22 cellular contexts compared by ENCODE assay signal in genomic region chr19:48396010-48396870, GRCh38. TPM values are rescaled to one million over a fixed set of nuclear protein-coding genes. Genes with fewer than 3 reads are reported as not detected.
A peak's percentile ranks its signal among the peaks of the same experiment; 100 is the strongest.
DNase-seq lines count a peak whose midpoint lies in the region; ATAC-seq, FAIRE-seq and TF ChIP-seq lines count a peak whose summit lies in the region.
"Had no signal": no experiment of that assay in that cellular context is flagged by ENCODE, and none has a peak within 500 bp of the region (broad histone marks: within the 10 kb centered on the region; RNA-seq: fewer than 3 reads in every experiment).

No MANE protein-coding gene starts in this region.

- H3K4me1 ChIP-seq in HepG2 (ENCODE audit: insufficient read depth, low read length): peaks cover 83% of the 10 kb centered on the region
- no peaks in the 10 kb centered on the region for H3K4me1 ChIP-seq in right lobe of liver
- H3K4me1 ChIP-seq in naive thymus-derived CD4-positive, alpha-beta T cell (ENCODE audit: control insufficient read depth in 2 of 2, insufficient read depth in 2 of 2, low read length in 2 of 2): peaks cover 22 to 39% of the 10 kb centered on the region in 2 donors
- peaks cover 41% of the 10 kb centered on the region for H3K4me1 ChIP-seq in effector memory CD4-positive, alpha-beta T cell (ENCODE audit: control insufficient read depth, insufficient read depth, low read length, poor library complexity, severe bottlenecking)

- no peak for TF ChIP-seq POLR2A in HepG2 (IDR thresholded peaks at IDR 0.05; ENCODE audit: insufficient read depth in 1 of 2, low read depth in 2 of 2, low read length in 2 of 2)
- TF ChIP-seq POLR2A in right lobe of liver (IDR thresholded peaks at IDR 0.05): no peak

- 22% methylated on average over 18 of the region's 24 CpGs for WGBS in HepG2 (ENCODE audit: low lambda C conversion rate)
- 43% methylated on average over 17 of the region's 24 CpGs for WGBS in right lobe of liver (ENCODE audit: insufficient coverage, low coverage, low lambda C conversion rate, missing lambda C conversion rate)

- FAIRE-seq in HepG2 (lab: Jason Lieb, UNC): no peak

- H3K79me2 ChIP-seq in HepG2 (ENCODE audit: insufficient read depth, low read length): peaks cover under 1% of the 10 kb centered on the region

- BruUV-seq in HepG2 (replicated peaks; lab: Mats Ljungman, UMichigan): no TSS peak

- peaks cover 40% of the 10 kb centered on the region for H3K4me1 Mint-ChIP-seq in activated T-helper 1 cell treated with anti-CD3 and anti-CD28 coated beads, Interleukin-12 subunit alpha, Interleukin-12 subunit beta, Interleukin-2, Interleukin-4 antibody, amounts not matched to agents 30 ng/mL and 10 ng/mL and 1 ng/mL, durations not matched to agents 14 hours and 24 hours and 36 hours (ENCODE audit: low read depth)
- peaks cover 12 to 57% (median 44%) of the 10 kb centered on the region in 7 donors for H3K4me1 Mint-ChIP-seq in naive thymus-derived CD4-positive, alpha-beta T cell

- H3K9me3 ChIP-seq in HepG2 (ENCODE audit: low read length): no peaks in the 10 kb centered on the region
- no peaks in the 10 kb centered on the region for H3K9me3 ChIP-seq in right lobe of liver
- no peaks in the 10 kb centered on the region for H3K9me3 ChIP-seq in naive thymus-derived CD4-positive, alpha-beta T cell (ENCODE audit: control insufficient read depth in 2 of 3, low read length in 3 of 3)
- H3K9me3 ChIP-seq in effector memory CD4-positive, alpha-beta T cell (ENCODE audit: control insufficient read depth, low read length): no peaks in the 10 kb centered on the region

- in situ Hi-C loops in HepG2 (cut with HindIII; ENCODE audit: extremely low pct_ligation_motif_present, low pct_unique_long_range_greater_than_20kb): no loop called here

- no peak overlapping the region for H3K9ac ChIP-seq in HepG2 (ENCODE audit: insufficient read depth, low read depth, low read length)

- no peaks in the 10 kb centered on the region for H3K9me3 Mint-ChIP-seq in activated T-helper 1 cell treated with anti-CD3 and anti-CD28 coated beads, Interleukin-12 subunit alpha, Interleukin-12 subunit beta, Interleukin-2, Interleukin-4 antibody, amounts not matched to agents 30 ng/mL and 10 ng/mL and 1 ng/mL, durations not matched to agents 14 hours and 24 hours and 36 hours
- H3K9me3 Mint-ChIP-seq in naive thymus-derived CD4-positive, alpha-beta T cell: peaks cover 0 to 4% (median 0%) of the 10 kb centered on the region in 11 donors

- no peak for TF ChIP-seq RAD21 in HepG2 (CRISPR knock-in tag; IDR thresholded peaks at IDR 0.05)

- no peaks in the 10 kb centered on the region for H4K20me1 ChIP-seq in HepG2 (ENCODE audit: insufficient read depth, low read length)

- peaks cover 7% of the 10 kb centered on the region for H3K36me3 Mint-ChIP-seq in activated T-helper 1 cell treated with anti-CD3 and anti-CD28 coated beads, Interleukin-12 subunit alpha, Interleukin-12 subunit beta, Interleukin-2, Interleukin-4 antibody, amounts not matched to agents 30 ng/mL and 10 ng/mL and 1 ng/mL, durations not matched to agents 14 hours and 24 hours and 36 hours (ENCODE audit: low read depth)
- H3K36me3 Mint-ChIP-seq in naive thymus-derived CD4-positive, alpha-beta T cell: peaks cover 0 to 17% (median 0%) of the 10 kb centered on the region in 5 donors

- intact Hi-C loops in HepG2 (cut with micrococcal nuclease; ENCODE audit: unreplicated experiment) (no loop called here), right lobe of liver (cut with DNase I) (no loop called here)
- intact Hi-C loops in activated T-helper 1 cell treated with anti-CD3 and anti-CD28 coated beads, Interleukin-12 subunit alpha, Interleukin-12 subunit beta, Interleukin-2, Interleukin-4 antibody, amounts not matched to agents 30 ng/mL and 10 ng/mL and 1 ng/mL, durations not matched to agents 14 hours and 24 hours and 36 hours (cut with micrococcal nuclease): loop anchor here (5.0 kb wide), 1 partner anchor 116 kb away; the partner anchor contains the start of gene LMTK3
- intact Hi-C loops in naive thymus-derived CD4-positive, alpha-beta T cell (cut with micrococcal nuclease): loop anchor here in 1 of 2 donors (5.0 kb wide), 1 partner anchor 96 kb away; no protein-coding TSS in a partner anchor

- H3K4me3 Mint-ChIP-seq in activated T-helper 1 cell treated with anti-CD3 and anti-CD28 coated beads, Interleukin-12 subunit alpha, Interleukin-12 subunit beta, Interleukin-2, Interleukin-4 antibody, amounts not matched to agents 30 ng/mL and 10 ng/mL and 1 ng/mL, durations not matched to agents 14 hours and 24 hours and 36 hours: peak overlapping the region; percentile 26
- peak overlapping the region in 6 of 10 donors; percentile 5 to 94 (median 66) for H3K4me3 Mint-ChIP-seq in naive thymus-derived CD4-positive, alpha-beta T cell

- H3K27me3 ChIP-seq in HepG2 (ENCODE audit: control insufficient read depth in 1 of 2, insufficient read depth in 2 of 2, low read length in 2 of 2) (peaks cover 11 to 52% of the 10 kb centered on the region in 2 experiments), right lobe of liver (no peaks in the 10 kb centered on the region)
- peaks cover 9 to 21% of the 10 kb centered on the region in 2 donors for H3K27me3 ChIP-seq in naive thymus-derived CD4-positive, alpha-beta T cell (ENCODE audit: control insufficient read depth in 2 of 2, insufficient read depth in 2 of 2, low read length in 2 of 2)
- peaks cover 29% of the 10 kb centered on the region for H3K27me3 ChIP-seq in effector memory CD4-positive, alpha-beta T cell (replicated peaks; ENCODE audit: control insufficient read depth, insufficient read depth, low read length, poor library complexity, severe bottlenecking)

- CTCF ChIA-PET in HepG2 (lab: Yijun Ruan, JAX; ENCODE audit: low intra/inter-chr PET ratio, low total read pairs): no interaction called here
- CTCF ChIA-PET in naive thymus-derived CD4-positive, alpha-beta T cell (lab: Charles Lee): interaction anchor here (0.5 kb wide), 1 partner anchor 10 kb away, joined by 3 read pairs; no protein-coding TSS in a partner anchor

- no peak for DNase-seq in HepG2 (ENCODE audit: low spot score)
- no peak for DNase-seq in right lobe of liver
- no peak for DNase-seq in activated T-helper 1 cell treated with anti-CD3 and anti-CD28 coated beads, Interleukin-12 subunit alpha, Interleukin-12 subunit beta, Interleukin-2, Interleukin-4 antibody, amounts not matched to agents 30 ng/mL and 10 ng/mL and 1 ng/mL, durations not matched to agents 14 hours and 24 hours and 36 hours (ENCODE audit: low spot score)
- no peak for DNase-seq in naive thymus-derived CD4-positive, alpha-beta T cell
- DNase-seq in NCI-H524 treated with DMSO at 0.1 percent for 48 hours (lab: John Stamatoyannopoulos, UW): no peak
- no peak for DNase-seq in effector memory CD4-positive, alpha-beta T cell
- no peak for DNase-seq in MV-4-11 (lab: John Stamatoyannopoulos, UW)
- DNase-seq: amygdala; GM23248; left colon; MM.1S; NCI-H2081 treated with DMSO at 0.1 percent for 48 hours; NCI-H774; stimulated activated CD4-positive, alpha-beta T cell treated with anti-CD3 and anti-CD28 coated beads, Interleukin-15, amount 100 ng/mL, for 24 hours; stimulated activated naive CD8-positive, alpha-beta T cell treated with anti-CD3 and anti-CD28 coated beads, Interleukin-15, amount 100 ng/mL, for 72 hours; SW 1271 had no signal

- H3K27me3 Mint-ChIP-seq in activated T-helper 1 cell treated with anti-CD3 and anti-CD28 coated beads, Interleukin-12 subunit alpha, Interleukin-12 subunit beta, Interleukin-2, Interleukin-4 antibody, amounts not matched to agents 30 ng/mL and 10 ng/mL and 1 ng/mL, durations not matched to agents 14 hours and 24 hours and 36 hours (ENCODE audit: insufficient read depth): peaks cover 52% of the 10 kb centered on the region
- peaks cover 15 to 60% (median 31%) of the 10 kb centered on the region in 5 donors for H3K27me3 Mint-ChIP-seq in naive thymus-derived CD4-positive, alpha-beta T cell

- no peak for TF ChIP-seq EP300 in HepG2 (IDR thresholded peaks at IDR 0.05; ENCODE audit: low read depth in 2 of 2, low read length in 2 of 2)
- no peak for TF ChIP-seq EP300 in HepG2 (CRISPR knock-in tag; IDR thresholded peaks at IDR 0.05; ENCODE audit: borderline replicate concordance)

- no peak overlapping the region for H2AFZ ChIP-seq in HepG2 (ENCODE audit: low read length)
- H2AFZ ChIP-seq: GM23248 had no signal

- ATAC-seq in HepG2 (no peak), right lobe of liver (no peak), HG02588 (IDR thresholded peaks at IDR 0.05; ENCODE audit: unreplicated experiment) (no peak)
- no peak for ATAC-seq in naive thymus-derived CD4-positive, alpha-beta T cell
- ATAC-seq: left colon; stimulated activated naive CD8-positive, alpha-beta T cell treated with anti-CD3 and anti-CD28 coated beads, Interleukin-15, amount 100 ng/mL, for 72 hours had no signal

- H3K27ac ChIP-seq in HepG2 (ENCODE audit: extremely low read length, insufficient read depth, low read length): no peak overlapping the region
- no peak overlapping the region for H3K27ac ChIP-seq in right lobe of liver
- no peak overlapping the region for H3K27ac ChIP-seq in naive thymus-derived CD4-positive, alpha-beta T cell (ENCODE audit: low read depth, low read length)
- H3K27ac ChIP-seq in effector memory CD4-positive, alpha-beta T cell (ENCODE audit: insufficient read depth, low read length, poor library complexity, severe bottlenecking): no peak overlapping the region
- H3K27ac ChIP-seq: VCaP had no signal

- no peak overlapping the region for H3K27ac Mint-ChIP-seq in activated T-helper 1 cell treated with anti-CD3 and anti-CD28 coated beads, Interleukin-12 subunit alpha, Interleukin-12 subunit beta, Interleukin-2, Interleukin-4 antibody, amounts not matched to agents 30 ng/mL and 10 ng/mL and 1 ng/mL, durations not matched to agents 14 hours and 24 hours and 36 hours
- H3K27ac Mint-ChIP-seq in naive thymus-derived CD4-positive, alpha-beta T cell: no peak overlapping the region
- H3K27ac Mint-ChIP-seq: progenitor cell of endocrine pancreas; stimulated activated naive CD8-positive, alpha-beta T cell treated with anti-CD3 and anti-CD28 coated beads, Interleukin-15, amount 100 ng/mL, for 72 hours had no signal

- TF ChIP-seq CTCF in HepG2 (CRISPR knock-in tag; IDR thresholded peaks at IDR 0.05) (no peak), right lobe of liver (IDR thresholded peaks at IDR 0.05) (no peak)

- H3K36me3 ChIP-seq in HepG2 (replicated peaks in 1 of 2; ENCODE audit: control insufficient read depth in 1 of 2, insufficient read depth in 2 of 2, low read length in 2 of 2) (no peaks in the 10 kb centered on the region), right lobe of liver (no peaks in the 10 kb centered on the region)
- H3K36me3 ChIP-seq in naive thymus-derived CD4-positive, alpha-beta T cell (ENCODE audit: control insufficient read depth in 2 of 3, insufficient read depth in 3 of 3, low read length in 3 of 3): peaks cover 0 to 1% (median 0%) of the 10 kb centered on the region in 3 experiments
- no peaks in the 10 kb centered on the region for H3K36me3 ChIP-seq in effector memory CD4-positive, alpha-beta T cell (ENCODE audit: control insufficient read depth, insufficient read depth, low read length)

- H3K4me2 ChIP-seq in HepG2 (ENCODE audit: low read depth, low read length): peak overlapping the region; percentile 44

- POLR2A ChIA-PET in HepG2 (lab: Yijun Ruan, JAX): no interaction called here
- POLR2A ChIA-PET in naive thymus-derived CD4-positive, alpha-beta T cell (lab: Charles Lee): interaction anchor here (1.2 to 2.0 kb wide), 3 partner anchors 32 to 74 kb away, joined by 5 to 7 read pairs (median 7); partner anchors contain the start of genes SYNGR4 and TMEM143

- H3K4me3 ChIP-seq in HepG2 (replicated peaks in 1 of 3; ENCODE audit: insufficient read depth in 1 of 3, low read depth in 2 of 3, low read length in 3 of 3): peak overlapping the region in 1 of 3 experiments; percentile 13; a peak in 1 of 6 replicates
- H3K4me3 ChIP-seq in right lobe of liver: no peak overlapping the region
- H3K4me3 ChIP-seq in naive thymus-derived CD4-positive, alpha-beta T cell (ENCODE audit: low read length): no peak overlapping the region
- H3K4me3 ChIP-seq in effector memory CD4-positive, alpha-beta T cell (ENCODE audit: insufficient read depth, low read depth, low read length, poor library complexity, severe bottlenecking): no peak overlapping the region

RNA-seq across cellular contexts. Expression of gene GRIN2D, which starts 2.8 kb away (rescaled TPM):
- total RNA-seq in HepG2 (2016; rRNA removed; fragmentation: Illumina TruSeq; extraction: Trizol) (0.02 TPM in 1 of 2 replicates, not detected in the other), right lobe of liver (under 1 TPM; 0.09 to 0.29 (median 0.22) TPM)
- total RNA-seq in HepG2 (2016; cell fraction: cytosol; rRNA removed; fragmentation: Illumina TruSeq; extraction: Trizol; ENCODE audit: low read depth): under 0.01 TPM in 1 of 2 replicates, not detected in the other
- 0.04 TPM in 1 of 2 replicates, not detected in the other for total RNA-seq in HepG2 (2016; cell fraction: insoluble cytoplasmic fraction; rRNA removed; fragmentation: Illumina TruSeq; extraction: Trizol)
- total RNA-seq in HepG2 (2016; cell fraction: membrane; rRNA removed; fragmentation: Illumina TruSeq; extraction: Trizol): 0.03 and 0.06 TPM in 2 replicates
- total RNA-seq in HepG2 (2016; cell fraction: nucleus; rRNA removed; fragmentation: Illumina TruSeq; extraction: Trizol): 0.09 and 0.22 TPM in 2 replicates
- 0.08 and 0.13 TPM in 2 replicates for polyA plus RNA-seq in HepG2 (2011; rRNA removed)
- polyA plus RNA-seq in HepG2 (2011; cell fraction: cytosol; rRNA removed): 0.05 and 0.06 TPM in 2 replicates
- 0.43 and 0.61 TPM in 2 replicates for polyA plus RNA-seq in HepG2 (2011; cell fraction: nucleus; rRNA removed)
- 0.29 and 0.34 TPM in 2 replicates for polyA plus RNA-seq in HepG2 (2012)
- 0.03 TPM in 2 replicates for polyA plus RNA-seq in HepG2 (2016; cell fraction: cytosol; fragmentation: Illumina TruSeq; extraction: Trizol; ENCODE audit: low read depth)
- polyA plus RNA-seq in HepG2 (2016; cell fraction: insoluble cytoplasmic fraction; fragmentation: Illumina TruSeq; extraction: Trizol; ENCODE audit: low read depth): 0.05 and 0.13 TPM in 2 replicates
- 0.07 TPM in 1 of 2 replicates, not detected in the other for polyA plus RNA-seq in HepG2 (2016; cell fraction: membrane; fragmentation: Illumina TruSeq; extraction: Trizol; ENCODE audit: low read depth)
- 0.31 TPM in 2 replicates for polyA plus RNA-seq in HepG2 (2016; cell fraction: nucleus; fragmentation: Illumina TruSeq; extraction: Trizol; ENCODE audit: insufficient read depth, low read depth)
- polyA minus RNA-seq in HepG2 (2011; rRNA and poly(A)+ RNA removed; ENCODE audit: low replicate concordance): 0.40 and 0.44 TPM in 2 replicates
- polyA minus RNA-seq in HepG2 (2011; cell fraction: cytosol; rRNA and poly(A)+ RNA removed): 0.10 and 0.26 TPM in 2 replicates
- polyA minus RNA-seq in HepG2 (2011; cell fraction: nucleus; rRNA and poly(A)+ RNA removed): 0.12 and 0.13 TPM in 2 replicates
- total RNA-seq in activated T-helper 1 cell treated with anti-CD3 and anti-CD28 coated beads, Interleukin-12 subunit alpha, Interleukin-12 subunit beta, Interleukin-2, Interleukin-4 antibody, amounts not matched to agents 30 ng/mL and 10 ng/mL and 1 ng/mL, durations not matched to agents 14 hours and 24 hours and 36 hours: 0.16 and 0.17 TPM in 2 replicates
- under 1 TPM; 0.08 to 0.39 (median 0.11) TPM for total RNA-seq in naive thymus-derived CD4-positive, alpha-beta T cell
- polyA plus RNA-seq in naive thymus-derived CD4-positive, alpha-beta T cell: not detected

RNA-seq across cellular contexts. Expression of gene KDELR1, which starts 4.9 kb away (rescaled TPM):
- total RNA-seq in HepG2 (2016; rRNA removed; fragmentation: Illumina TruSeq; extraction: Trizol) (70.8 and 134 TPM in 2 replicates), right lobe of liver (10 to 100 TPM; 69.1 to 83.1 (median 77.1) TPM)
- total RNA-seq in HepG2 (2016; cell fraction: cytosol; rRNA removed; fragmentation: Illumina TruSeq; extraction: Trizol; ENCODE audit: low read depth): 55.9 and 57.5 TPM in 2 replicates
- 61.8 and 132 TPM in 2 replicates for total RNA-seq in HepG2 (2016; cell fraction: insoluble cytoplasmic fraction; rRNA removed; fragmentation: Illumina TruSeq; extraction: Trizol)
- total RNA-seq in HepG2 (2016; cell fraction: membrane; rRNA removed; fragmentation: Illumina TruSeq; extraction: Trizol): 111 and 112 TPM in 2 replicates
- total RNA-seq in HepG2 (2016; cell fraction: nucleus; rRNA removed; fragmentation: Illumina TruSeq; extraction: Trizol): 125 and 150 TPM in 2 replicates
- polyA plus RNA-seq in HepG2 (2011; rRNA removed): 185 and 212 TPM in 2 replicates
- polyA plus RNA-seq in HepG2 (2011; cell fraction: cytosol; rRNA removed): 168 and 179 TPM in 2 replicates
- polyA plus RNA-seq in HepG2 (2011; cell fraction: nucleus; rRNA removed): 94.7 and 95.7 TPM in 2 replicates
- 187 and 197 TPM in 2 replicates for polyA plus RNA-seq in HepG2 (2012)
- 130 and 136 TPM in 2 replicates for polyA plus RNA-seq in HepG2 (2016; cell fraction: cytosol; fragmentation: Illumina TruSeq; extraction: Trizol; ENCODE audit: low read depth)
- polyA plus RNA-seq in HepG2 (2016; cell fraction: insoluble cytoplasmic fraction; fragmentation: Illumina TruSeq; extraction: Trizol; ENCODE audit: low read depth): 151 and 179 TPM in 2 replicates
- polyA plus RNA-seq in HepG2 (2016; cell fraction: membrane; fragmentation: Illumina TruSeq; extraction: Trizol; ENCODE audit: low read depth): 209 and 221 TPM in 2 replicates
- polyA plus RNA-seq in HepG2 (2016; cell fraction: nucleus; fragmentation: Illumina TruSeq; extraction: Trizol; ENCODE audit: insufficient read depth, low read depth): 421 and 451 TPM in 2 replicates
- polyA minus RNA-seq in HepG2 (2011; rRNA and poly(A)+ RNA removed; ENCODE audit: low replicate concordance): 143 and 261 TPM in 2 replicates
- 129 and 135 TPM in 2 replicates for polyA minus RNA-seq in HepG2 (2011; cell fraction: cytosol; rRNA and poly(A)+ RNA removed)
- polyA minus RNA-seq in HepG2 (2011; cell fraction: nucleus; rRNA and poly(A)+ RNA removed): 29.5 and 36.8 TPM in 2 replicates
- total RNA-seq in activated T-helper 1 cell treated with anti-CD3 and anti-CD28 coated beads, Interleukin-12 subunit alpha, Interleukin-12 subunit beta, Interleukin-2, Interleukin-4 antibody, amounts not matched to agents 30 ng/mL and 10 ng/mL and 1 ng/mL, durations not matched to agents 14 hours and 24 hours and 36 hours: 70.9 and 74.2 TPM in 2 replicates
- total RNA-seq in naive thymus-derived CD4-positive, alpha-beta T cell: 10 to 100 TPM; 42.7 to 73.9 (median 52.3) TPM
- 10 to 100 TPM; 22.2 to 24.3 TPM for polyA plus RNA-seq in naive thymus-derived CD4-positive, alpha-beta T cell

RNA-seq across cellular contexts. Expression of gene SYNGR4, which starts 32.1 kb away (rescaled TPM):
- total RNA-seq in HepG2 (2016; rRNA removed; fragmentation: Illumina TruSeq; extraction: Trizol) (not detected in 2 replicates), right lobe of liver (under 1 TPM in 1 of 6 experiments, not detected in 5; 0.80 TPM)
- not detected in 2 replicates for total RNA-seq in HepG2 (2016; cell fraction: cytosol; rRNA removed; fragmentation: Illumina TruSeq; extraction: Trizol; ENCODE audit: low read depth)
- total RNA-seq in HepG2 (2016; cell fraction: insoluble cytoplasmic fraction; rRNA removed; fragmentation: Illumina TruSeq; extraction: Trizol): not detected in 2 replicates
- not detected in 2 replicates for total RNA-seq in HepG2 (2016; cell fraction: membrane; rRNA removed; fragmentation: Illumina TruSeq; extraction: Trizol)
- not detected in 2 replicates for total RNA-seq in HepG2 (2016; cell fraction: nucleus; rRNA removed; fragmentation: Illumina TruSeq; extraction: Trizol)
- not detected in 2 replicates for polyA plus RNA-seq in HepG2 (2011; rRNA removed)
- not detected in 2 replicates for polyA plus RNA-seq in HepG2 (2011; cell fraction: cytosol; rRNA removed)
- polyA plus RNA-seq in HepG2 (2011; cell fraction: nucleus; rRNA removed): not detected in 2 replicates
- polyA plus RNA-seq in HepG2 (2012): not detected in 2 replicates
- not detected in 2 replicates for polyA plus RNA-seq in HepG2 (2016; cell fraction: cytosol; fragmentation: Illumina TruSeq; extraction: Trizol; ENCODE audit: low read depth)
- not detected in 2 replicates for polyA plus RNA-seq in HepG2 (2016; cell fraction: insoluble cytoplasmic fraction; fragmentation: Illumina TruSeq; extraction: Trizol; ENCODE audit: low read depth)
- polyA plus RNA-seq in HepG2 (2016; cell fraction: membrane; fragmentation: Illumina TruSeq; extraction: Trizol; ENCODE audit: low read depth): not detected in 2 replicates
- not detected in 2 replicates for polyA plus RNA-seq in HepG2 (2016; cell fraction: nucleus; fragmentation: Illumina TruSeq; extraction: Trizol; ENCODE audit: insufficient read depth, low read depth)
- polyA minus RNA-seq in HepG2 (2011; rRNA and poly(A)+ RNA removed; ENCODE audit: low replicate concordance): 1.4 TPM in 1 of 2 replicates, not detected in the other
- polyA minus RNA-seq in HepG2 (2011; cell fraction: cytosol; rRNA and poly(A)+ RNA removed): not detected in 2 replicates
- not detected in 2 replicates for polyA minus RNA-seq in HepG2 (2011; cell fraction: nucleus; rRNA and poly(A)+ RNA removed)
- total RNA-seq in activated T-helper 1 cell treated with anti-CD3 and anti-CD28 coated beads, Interleukin-12 subunit alpha, Interleukin-12 subunit beta, Interleukin-2, Interleukin-4 antibody, amounts not matched to agents 30 ng/mL and 10 ng/mL and 1 ng/mL, durations not matched to agents 14 hours and 24 hours and 36 hours: 0.61 TPM in 1 of 2 replicates, not detected in the other
- not detected for total RNA-seq in naive thymus-derived CD4-positive, alpha-beta T cell
- not detected for polyA plus RNA-seq in naive thymus-derived CD4-positive, alpha-beta T cell
- total RNA-seq: activated CD8-positive, alpha-beta memory T cell treated with anti-CD3 and anti-CD28 coated beads for 36 hours; fibroblast of villous mesenchyme; GM23248; left colon; progenitor cell of endocrine pancreas; urinary bladder had no signal
- polyA plus RNA-seq: GM23248, urinary bladder had no signal

RNA-seq across cellular contexts. Expression of gene TMEM143, which starts 32.5 kb away (rescaled TPM):
- 4.7 and 7.7 TPM in 2 replicates for total RNA-seq in HepG2 (2016; rRNA removed; fragmentation: Illumina TruSeq; extraction: Trizol)
- 6.3 and 6.6 TPM in 2 replicates for total RNA-seq in HepG2 (2016; cell fraction: cytosol; rRNA removed; fragmentation: Illumina TruSeq; extraction: Trizol; ENCODE audit: low read depth)
- 5.2 and 7.2 TPM in 2 replicates for total RNA-seq in HepG2 (2016; cell fraction: insoluble cytoplasmic fraction; rRNA removed; fragmentation: Illumina TruSeq; extraction: Trizol)
- total RNA-seq in HepG2 (2016; cell fraction: membrane; rRNA removed; fragmentation: Illumina TruSeq; extraction: Trizol): 8.4 and 8.9 TPM in 2 replicates
- total RNA-seq in HepG2 (2016; cell fraction: nucleus; rRNA removed; fragmentation: Illumina TruSeq; extraction: Trizol): 12.3 and 12.5 TPM in 2 replicates
- polyA plus RNA-seq in HepG2 (2011; rRNA removed): 10.8 and 11.3 TPM in 2 replicates
- 4.8 and 6.8 TPM in 2 replicates for polyA plus RNA-seq in HepG2 (2011; cell fraction: cytosol; rRNA removed)
- polyA plus RNA-seq in HepG2 (2011; cell fraction: nucleus; rRNA removed): 44.7 and 61.9 TPM in 2 replicates
- 6.3 and 8.2 TPM in 2 replicates for polyA plus RNA-seq in HepG2 (2012)
- 5.4 and 9.0 TPM in 2 replicates for polyA plus RNA-seq in HepG2 (2016; cell fraction: cytosol; fragmentation: Illumina TruSeq; extraction: Trizol; ENCODE audit: low read depth)
- polyA plus RNA-seq in HepG2 (2016; cell fraction: insoluble cytoplasmic fraction; fragmentation: Illumina TruSeq; extraction: Trizol; ENCODE audit: low read depth): 7.0 and 9.4 TPM in 2 replicates
- 8.9 and 11.6 TPM in 2 replicates for polyA plus RNA-seq in HepG2 (2016; cell fraction: membrane; fragmentation: Illumina TruSeq; extraction: Trizol; ENCODE audit: low read depth)
- 30.1 and 34.3 TPM in 2 replicates for polyA plus RNA-seq in HepG2 (2016; cell fraction: nucleus; fragmentation: Illumina TruSeq; extraction: Trizol; ENCODE audit: insufficient read depth, low read depth)
- polyA minus RNA-seq in HepG2 (2011; rRNA and poly(A)+ RNA removed; ENCODE audit: low replicate concordance): 13.7 and 18.8 TPM in 2 replicates
- 10.2 and 11.4 TPM in 2 replicates for polyA minus RNA-seq in HepG2 (2011; cell fraction: cytosol; rRNA and poly(A)+ RNA removed)
- polyA minus RNA-seq in HepG2 (2011; cell fraction: nucleus; rRNA and poly(A)+ RNA removed): 10.4 and 12.7 TPM in 2 replicates
- 10 to 100 TPM in 3 of 6 experiments, 1 to 10 TPM in 3; 6.5 to 15.1 (median 9.8) TPM for total RNA-seq in right lobe of liver
- 7.7 and 14.9 TPM in 2 replicates for total RNA-seq in activated T-helper 1 cell treated with anti-CD3 and anti-CD28 coated beads, Interleukin-12 subunit alpha, Interleukin-12 subunit beta, Interleukin-2, Interleukin-4 antibody, amounts not matched to agents 30 ng/mL and 10 ng/mL and 1 ng/mL, durations not matched to agents 14 hours and 24 hours and 36 hours
- 10 to 100 TPM; 11.6 to 39.8 (median 20.1) TPM for total RNA-seq in naive thymus-derived CD4-positive, alpha-beta T cell
- polyA plus RNA-seq in naive thymus-derived CD4-positive, alpha-beta T cell: 10 to 100 TPM in 1 of 2 donors, 1 to 10 TPM in 1; 5.7 to 12.7 TPM

RNA-seq across cellular contexts. Expression of gene GRWD1, which starts 49.5 kb away (rescaled TPM):
- 46.6 and 52.3 TPM in 2 replicates for total RNA-seq in HepG2 (2016; rRNA removed; fragmentation: Illumina TruSeq; extraction: Trizol)
- 5.2 and 5.4 TPM in 2 replicates for total RNA-seq in HepG2 (2016; cell fraction: cytosol; rRNA removed; fragmentation: Illumina TruSeq; extraction: Trizol; ENCODE audit: low read depth)
- 41.4 and 47.5 TPM in 2 replicates for total RNA-seq in HepG2 (2016; cell fraction: insoluble cytoplasmic fraction; rRNA removed; fragmentation: Illumina TruSeq; extraction: Trizol)
- 11.1 and 15.5 TPM in 2 replicates for total RNA-seq in HepG2 (2016; cell fraction: membrane; rRNA removed; fragmentation: Illumina TruSeq; extraction: Trizol)
- 19.7 and 21.0 TPM in 2 replicates for total RNA-seq in HepG2 (2016; cell fraction: nucleus; rRNA removed; fragmentation: Illumina TruSeq; extraction: Trizol)
- polyA plus RNA-seq in HepG2 (2011; rRNA removed): 10.8 and 13.4 TPM in 2 replicates
- 10.4 and 13.0 TPM in 2 replicates for polyA plus RNA-seq in HepG2 (2011; cell fraction: cytosol; rRNA removed)
- 13.4 and 14.2 TPM in 2 replicates for polyA plus RNA-seq in HepG2 (2011; cell fraction: nucleus; rRNA removed)
- 13.3 and 14.3 TPM in 2 replicates for polyA plus RNA-seq in HepG2 (2012)
- 4.1 and 4.4 TPM in 2 replicates for polyA plus RNA-seq in HepG2 (2016; cell fraction: cytosol; fragmentation: Illumina TruSeq; extraction: Trizol; ENCODE audit: low read depth)
- polyA plus RNA-seq in HepG2 (2016; cell fraction: insoluble cytoplasmic fraction; fragmentation: Illumina TruSeq; extraction: Trizol; ENCODE audit: low read depth): 36.7 and 46.2 TPM in 2 replicates
- 5.9 and 7.9 TPM in 2 replicates for polyA plus RNA-seq in HepG2 (2016; cell fraction: membrane; fragmentation: Illumina TruSeq; extraction: Trizol; ENCODE audit: low read depth)
- 23.1 and 26.5 TPM in 2 replicates for polyA plus RNA-seq in HepG2 (2016; cell fraction: nucleus; fragmentation: Illumina TruSeq; extraction: Trizol; ENCODE audit: insufficient read depth, low read depth)
- polyA minus RNA-seq in HepG2 (2011; rRNA and poly(A)+ RNA removed; ENCODE audit: low replicate concordance): 25.6 and 30.2 TPM in 2 replicates
- polyA minus RNA-seq in HepG2 (2011; cell fraction: cytosol; rRNA and poly(A)+ RNA removed): 12.1 and 17.9 TPM in 2 replicates
- polyA minus RNA-seq in HepG2 (2011; cell fraction: nucleus; rRNA and poly(A)+ RNA removed): 13.7 and 20.3 TPM in 2 replicates
- 10 to 100 TPM; 14.7 to 31.0 (median 17.6) TPM for total RNA-seq in right lobe of liver
- total RNA-seq in activated T-helper 1 cell treated with anti-CD3 and anti-CD28 coated beads, Interleukin-12 subunit alpha, Interleukin-12 subunit beta, Interleukin-2, Interleukin-4 antibody, amounts not matched to agents 30 ng/mL and 10 ng/mL and 1 ng/mL, durations not matched to agents 14 hours and 24 hours and 36 hours: 96.0 and 100 TPM in 2 replicates
- total RNA-seq in naive thymus-derived CD4-positive, alpha-beta T cell: 10 to 100 TPM; 26.1 to 45.8 (median 36.3) TPM
- 10 to 100 TPM; 42.8 to 51.6 TPM for polyA plus RNA-seq in naive thymus-derived CD4-positive, alpha-beta T cell
